ENCODE assay signal across 9 cellular contexts in the genomic region with DNA sequence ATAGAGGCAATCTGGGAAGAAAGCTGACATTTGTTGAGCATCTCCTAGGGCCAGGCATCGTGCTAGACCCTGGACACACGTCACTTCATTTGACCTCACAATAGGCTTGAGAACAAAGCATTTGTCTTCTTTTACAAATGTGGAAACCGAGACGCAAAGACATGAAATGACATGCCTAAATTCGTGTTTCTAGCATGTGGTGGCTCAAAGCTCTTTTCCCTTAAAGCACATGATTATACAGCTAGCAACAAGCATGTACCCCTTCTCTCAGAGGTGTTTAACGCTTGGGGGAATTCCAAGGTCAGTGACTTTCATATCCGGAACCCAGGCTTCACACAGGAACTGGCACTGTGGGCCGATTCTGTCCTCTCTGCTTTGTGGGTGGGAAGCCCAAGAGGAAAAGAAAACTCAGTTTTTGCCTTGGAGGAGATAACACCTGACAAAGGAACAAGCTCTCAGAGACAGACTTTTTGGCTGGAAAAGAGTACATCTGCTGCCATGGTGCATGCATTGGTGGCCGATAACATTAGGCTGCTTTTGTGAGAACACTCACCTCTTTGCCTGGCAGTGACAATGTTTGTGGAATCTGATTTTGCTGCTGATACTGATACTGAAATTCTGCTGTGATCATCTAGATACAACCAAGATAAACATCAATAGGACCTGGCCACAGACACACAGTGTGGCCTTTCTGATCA. TPM values are rescaled to one million over a fixed set of nuclear protein-coding genes. Genes with fewer than 3 reads are reported as not detected.
A peak's percentile ranks its signal among the peaks of the same experiment; 100 is the strongest.
DNase-seq lines count a peak whose midpoint lies in the region; ATAC-seq lines count a peak whose summit lies in the region.
"Had no signal": no experiment of that assay in that cellular context is flagged by ENCODE, and none has a peak within 500 bp of the region (broad histone marks: within the 10 kb centered on the region; RNA-seq: fewer than 3 reads in every experiment).

No MANE protein-coding gene starts in this region.

- H3K9me3 Mint-ChIP-seq in activated CD8-positive, alpha-beta memory T cell treated with anti-CD3 and anti-CD28 coated beads, Interleukin-2, amount 10 ng/mL, durations not matched to agents 7 days and 5 days (ENCODE audit: low read depth): peaks cover 11% of the 10 kb centered on the region

- peak overlapping the region; percentile 69 for H3K4me3 Mint-ChIP-seq in activated CD8-positive, alpha-beta memory T cell treated with anti-CD3 and anti-CD28 coated beads, Interleukin-2, amount 10 ng/mL, durations not matched to agents 7 days and 5 days

- peaks cover 56% of the 10 kb centered on the region for H3K4me1 Mint-ChIP-seq in activated CD8-positive, alpha-beta memory T cell treated with anti-CD3 and anti-CD28 coated beads, Interleukin-2, amount 10 ng/mL, durations not matched to agents 7 days and 5 days

- CTCF ChIA-PET in activated CD8-positive, alpha-beta memory T cell treated with anti-CD3 and anti-CD28 coated beads, Interleukin-2, amount 10 ng/mL, durations not matched to agents 7 days and 5 days (lab: Charles Lee): interaction anchor here (0.7 to 7.7 kb wide), 20 partner anchors 10 to 358 kb away, joined by 3 to 317 read pairs (median 12); partner anchors contain the start of genes CD2 and TTF2

- peaks cover 28% of the 10 kb centered on the region for H3K36me3 Mint-ChIP-seq in activated CD8-positive, alpha-beta memory T cell treated with anti-CD3 and anti-CD28 coated beads, Interleukin-2, amount 10 ng/mL, durations not matched to agents 7 days and 5 days

- peak; percentile 82 for DNase-seq in activated CD8-positive, alpha-beta memory T cell treated with anti-CD3 and anti-CD28 coated beads, Interleukin-2, amount 10 ng/mL, durations not matched to agents 7 days and 5 days
- peak; percentile 59 to 71 (median 62) for DNase-seq in stimulated activated CD4-positive, alpha-beta T cell treated with anti-CD3 and anti-CD28 coated beads, Interleukin-12 subunit alpha, Interleukin-12 subunit beta, amount 100 ng/mL, for 48 hours (ENCODE audit: low read depth in 2 of 3, low spot score in 1 of 3)
- DNase-seq in NCI-H1436 treated with DMSO at 0.1 percent for 48 hours (lab: John Stamatoyannopoulos, UW): no peak
- no peak for DNase-seq in DMS 273 (lab: John Stamatoyannopoulos, UW; ENCODE audit: unreplicated experiment)
- DNase-seq in NCI-H2107 treated with DMSO at 0.1 percent for 48 hours (lab: John Stamatoyannopoulos, UW; ENCODE audit: unreplicated experiment): no peak
- no peak for DNase-seq in HCEC 1CT
- DNase-seq: pancreas had no signal

- peak; percentile 60 for ATAC-seq in GM18858 (IDR thresholded peaks at IDR 0.05; ENCODE audit: unreplicated experiment)
- peak; percentile 69 for ATAC-seq in HG02981 (IDR thresholded peaks at IDR 0.05; ENCODE audit: unreplicated experiment)
- ATAC-seq in activated CD8-positive, alpha-beta memory T cell treated with anti-CD3 and anti-CD28 coated beads, Interleukin-2, amount 10 ng/mL, durations not matched to agents 7 days and 5 days: peak; percentile 59

- H3K27me3 Mint-ChIP-seq in activated CD8-positive, alpha-beta memory T cell treated with anti-CD3 and anti-CD28 coated beads, Interleukin-2, amount 10 ng/mL, durations not matched to agents 7 days and 5 days: no peaks in the 10 kb centered on the region

- peak overlapping the region; percentile 99 for H3K27ac Mint-ChIP-seq in activated CD8-positive, alpha-beta memory T cell treated with anti-CD3 and anti-CD28 coated beads, Interleukin-2, amount 10 ng/mL, durations not matched to agents 7 days and 5 days

RNA-seq across cellular contexts. Expression of gene CD2, which starts 15.4 kb away (rescaled TPM):
- 100 to 1,000 TPM; 278 to 444 TPM for total RNA-seq in activated CD8-positive, alpha-beta memory T cell treated with anti-CD3 and anti-CD28 coated beads, Interleukin-2, amount 10 ng/mL, durations not matched to agents 7 days and 5 days

Comparison
In these comparisons a context has a peak if more than half of its experiments do, and no peak if none do; other contexts are left out.
1. DNase-seq: peak in activated CD8-positive, alpha-beta memory T cell treated with anti-CD3 and anti-CD28 coated beads, Interleukin-2, amount 10 ng/mL, durations not matched to agents 7 days and 5 days (single experiment) and stimulated activated CD4-positive, alpha-beta T cell treated with anti-CD3 and anti-CD28 coated beads, Interleukin-12 subunit alpha, Interleukin-12 subunit beta, amount 100 ng/mL, for 48 hours (3 of 3); none in NCI-H1436 treated with DMSO at 0.1 percent for 48 hours (single experiment), DMS 273 (single experiment), NCI-H2107 treated with DMSO at 0.1 percent for 48 hours (single experiment) and HCEC 1CT (single experiment).
2. Peak in every context shown above with its lines, with median percentiles within 50 percentile points of each other: ATAC-seq.